15 cellular contexts compared by ENCODE assay signal in genomic region chr4:118988635-118988972, GRCh38.
DNase-seq lines count a peak whose midpoint lies in the region; ATAC-seq and TF ChIP-seq lines count a peak whose summit lies in the region.
"Had no signal": no experiment of that assay in that cellular context is flagged by ENCODE, and none has a peak within 500 bp of the region (broad histone marks: within the 10 kb centered on the region; RNA-seq: fewer than 3 reads in every experiment).

No MANE protein-coding gene starts in this region.

- ATAC-seq in heart left ventricle, result no peak
- ATAC-seq in left cardiac atrium, result no peak
- ATAC-seq in psoas muscle, result no peak
- no peak for ATAC-seq in upper lobe of left lung (ENCODE audit: low FRiP score in 2 of 2)
- no peak for ATAC-seq in natural killer cell treated with Interleukin-12 subunit alpha and Interleukin-12 subunit beta and Interleukin-15 and Interleukin-18, amount 100 ng/mL, for 72 hours
- no peak for ATAC-seq in GM18873 (IDR thresholded peaks at IDR 0.05; ENCODE audit: low FRiP score, unreplicated experiment)

- H3K4me3 ChIP-seq in heart left ventricle (no peak overlapping the region), esophagus (ENCODE audit: low read depth in 1 of 2, low read length in 2 of 2) (no peak overlapping the region), psoas muscle (peak overlapping the region; percentile 29), upper lobe of left lung (no peak overlapping the region), brain microvascular endothelial cell (ENCODE audit: low read depth, low read length) (no peak overlapping the region)
- H3K4me3 ChIP-seq: ovary had no signal

- 88 to 94% (median 93%) methylated on average over 4 of the region's 4 CpGs for WGBS in heart left ventricle, 4 donors
- WGBS in esophagus, 2 donors, result 88 to 92% methylated on average over 4 of the region's 4 CpGs
- 52 to 72% (median 53%) methylated on average over 4 of the region's 4 CpGs for WGBS in psoas muscle, 3 donors
- WGBS in upper lobe of left lung, 2 donors, result 62 to 84% methylated on average over 4 of the region's 4 CpGs

- DNase-seq in heart left ventricle (no peak), left cardiac atrium (no peak), psoas muscle (peak in 1 of 2 donors; percentile 58), upper lobe of left lung (no peak), brain microvascular endothelial cell (no peak)
- no peak for DNase-seq in natural killer cell treated with Interleukin-12 subunit alpha and Interleukin-12 subunit beta and Interleukin-15 and Interleukin-18, amount 100 ng/mL, for 72 hours (ENCODE audit: low spot score)
- DNase-seq: activated CD4-positive, alpha-beta T cell treated with anti-CD3 and anti-CD28 coated beads, Interleukin-2, amount 50 U/mL, for 4 hours; activated T-cell treated with anti-CD3 and anti-CD28 coated beads, Interleukin-2, amount 50 U/mL, for 24 hours; DMS79 treated with DMSO at 0.1 percent for 48 hours; midbrain; ovary had no signal

- H3K27ac Mint-ChIP-seq in natural killer cell treated with Interleukin-12 subunit alpha and Interleukin-12 subunit beta and Interleukin-15 and Interleukin-18, amount 100 ng/mL, for 72 hours, result no peak overlapping the region
- H3K27ac Mint-ChIP-seq: activated naive CD8-positive, alpha-beta T cell; activated T-cell treated with anti-CD3 and anti-CD28 coated beads, Interleukin-2, amount 50 U/mL, for 24 hours had no signal

- TF ChIP-seq EP300 in upper lobe of left lung (IDR thresholded peaks at IDR 0.05), result no peak

- TF ChIP-seq CTCF in heart left ventricle (IDR thresholded peaks at IDR 0.05) (no peak), psoas muscle (IDR thresholded peaks at IDR 0.05) (no peak), upper lobe of left lung (IDR thresholded peaks at IDR 0.05) (no peak), brain microvascular endothelial cell (IDR thresholded peaks at IDR 0.05; ENCODE audit: low read depth, low read length, missing control alignments) (no peak)

- in situ Hi-C loops in brain microvascular endothelial cell (cut with HindIII; ENCODE audit: low pct_ligation_motif_present, low sequenced_read_pairs), result no loop called here

- H3K4me3 Mint-ChIP-seq in natural killer cell treated with Interleukin-12 subunit alpha and Interleukin-12 subunit beta and Interleukin-15 and Interleukin-18, amount 100 ng/mL, for 72 hours, result no peak overlapping the region
- H3K4me3 Mint-ChIP-seq: activated naive CD8-positive, alpha-beta T cell; activated T-cell treated with anti-CD3 and anti-CD28 coated beads, Interleukin-2, amount 50 U/mL, for 24 hours; central memory CD8-positive, alpha-beta T cell had no signal

- H3K4me1 ChIP-seq in heart left ventricle (peaks cover 0 to 78% (median 40%) of the 10 kb centered on the region in 12 donors), esophagus (ENCODE audit: control insufficient read depth in 2 of 2, insufficient read depth in 2 of 2, low read length in 1 of 2) (peaks cover 0 to 2% of the 10 kb centered on the region in 2 donors), psoas muscle (peaks cover 82% of the 10 kb centered on the region), upper lobe of left lung (peaks cover 0 to 16% (median 2%) of the 10 kb centered on the region in 4 donors)

- peaks cover 12 to 16% of the 10 kb centered on the region in 2 donors for H3K27me3 Mint-ChIP-seq in natural killer cell treated with Interleukin-12 subunit alpha and Interleukin-12 subunit beta and Interleukin-15 and Interleukin-18, amount 100 ng/mL, for 72 hours
- H3K27me3 Mint-ChIP-seq: activated naive CD8-positive, alpha-beta T cell; activated T-cell treated with anti-CD3 and anti-CD28 coated beads, Interleukin-2, amount 50 U/mL, for 24 hours; central memory CD8-positive, alpha-beta T cell had no signal

- TF ChIP-seq POLR2A in heart left ventricle (IDR thresholded peaks at IDR 0.05) (no peak), upper lobe of left lung (IDR thresholded peaks at IDR 0.05) (no peak)

- H3K36me3 ChIP-seq in heart left ventricle, result no peaks in the 10 kb centered on the region
- no peaks in the 10 kb centered on the region for H3K36me3 ChIP-seq in esophagus (ENCODE audit: control insufficient read depth in 2 of 2, insufficient read depth in 2 of 2, low read length in 1 of 2)
- no peaks in the 10 kb centered on the region for H3K36me3 ChIP-seq in psoas muscle (ENCODE audit: insufficient read depth in 1 of 2, low read depth in 1 of 2)
- H3K36me3 ChIP-seq in upper lobe of left lung, result no peaks in the 10 kb centered on the region
- H3K36me3 ChIP-seq in brain microvascular endothelial cell (replicated peaks), result no peaks in the 10 kb centered on the region
- H3K36me3 ChIP-seq: ovary had no signal

- peak overlapping the region in 11 of 12 donors; percentile 6 to 87 (median 69) for H3K27ac ChIP-seq in heart left ventricle
- peak overlapping the region; percentile 74 to 89 for H3K27ac ChIP-seq in esophagus (ENCODE audit: low read depth in 2 of 2, low read length in 1 of 2)
- peak overlapping the region; percentile 95 for H3K27ac ChIP-seq in psoas muscle
- peak overlapping the region; percentile 18 to 70 (median 42) for H3K27ac ChIP-seq in upper lobe of left lung
- H3K27ac ChIP-seq in brain microvascular endothelial cell, result no peak overlapping the region
- H3K27ac ChIP-seq: ovary had no signal

- no peaks in the 10 kb centered on the region for H3K36me3 Mint-ChIP-seq in natural killer cell treated with Interleukin-12 subunit alpha and Interleukin-12 subunit beta and Interleukin-15 and Interleukin-18, amount 100 ng/mL, for 72 hours
- H3K36me3 Mint-ChIP-seq: activated naive CD8-positive, alpha-beta T cell had no signal

- H3K27me3 ChIP-seq in heart left ventricle (no peaks in the 10 kb centered on the region), esophagus (ENCODE audit: control insufficient read depth in 1 of 2, insufficient read depth in 2 of 2, low read length in 2 of 2) (no peaks in the 10 kb centered on the region), psoas muscle (ENCODE audit: insufficient read depth in 3 of 3, low read length in 2 of 3) (no peaks in the 10 kb centered on the region), upper lobe of left lung (no peaks in the 10 kb centered on the region), brain microvascular endothelial cell (replicated peaks) (no peaks in the 10 kb centered on the region)
- H3K27me3 ChIP-seq: ovary had no signal

- intact Hi-C loops in heart left ventricle (cut with DNase I) (loop anchor here in 6 of 10 donors (5.0 to 10.0 kb wide), 4 partner anchors 39 to 1066 kb away; partner anchors contain the start of gene USP53 (in 1 of the 6)), left cardiac atrium (cut with DNase I) (loop anchor here in 1 of 2 donors (5.0 to 10.0 kb wide), 2 partner anchors 39 to 156 kb away; no protein-coding TSS in a partner anchor), psoas muscle (cut with DNase I) (loop anchor here in 1 of 2 donors (10.0 kb wide), 3 partner anchors 156 to 466 kb away; partner anchors contain the start of gene USP53)

- no peaks in the 10 kb centered on the region for H3K9me3 Mint-ChIP-seq in natural killer cell treated with Interleukin-12 subunit alpha and Interleukin-12 subunit beta and Interleukin-15 and Interleukin-18, amount 100 ng/mL, for 72 hours
- H3K9me3 Mint-ChIP-seq: activated T-cell treated with anti-CD3 and anti-CD28 coated beads, Interleukin-2, amount 50 U/mL, for 24 hours; central memory CD8-positive, alpha-beta T cell had no signal

- no peaks in the 10 kb centered on the region for H3K4me1 Mint-ChIP-seq in natural killer cell treated with Interleukin-12 subunit alpha and Interleukin-12 subunit beta and Interleukin-15 and Interleukin-18, amount 100 ng/mL, for 72 hours (ENCODE audit: low read depth in 2 of 2)

- H3K9me3 ChIP-seq in heart left ventricle (no peaks in the 10 kb centered on the region), esophagus (ENCODE audit: control insufficient read depth in 2 of 2, insufficient read depth in 1 of 2, low read depth in 1 of 2, low read length in 1 of 2) (no peaks in the 10 kb centered on the region), psoas muscle (no peaks in the 10 kb centered on the region), upper lobe of left lung (no peaks in the 10 kb centered on the region)
- H3K9me3 ChIP-seq: ovary had no signal
